8 cellular contexts compared by ENCODE assay signal in the genomic region with DNA sequence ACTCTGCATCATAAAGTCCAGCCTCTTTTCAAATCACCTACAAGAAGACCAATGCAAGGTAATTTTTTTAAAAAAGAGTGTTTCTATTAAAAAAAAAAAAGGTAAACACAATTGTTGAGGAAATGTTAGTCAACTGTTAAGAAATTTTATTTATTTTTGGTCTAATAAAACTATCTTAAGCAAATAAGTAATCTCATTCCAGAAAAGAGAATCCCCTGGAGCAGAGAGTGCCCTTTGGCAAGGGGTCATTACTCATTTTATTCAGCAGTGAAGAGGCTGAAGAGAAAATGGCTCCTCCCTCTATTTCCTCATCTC.
DNase-seq lines count a peak whose midpoint lies in the region; ATAC-seq and TF ChIP-seq lines count a peak whose summit lies in the region.

No MANE protein-coding gene starts in this region.

- H3K9me3 Mint-ChIP-seq in activated naive CD4-positive, alpha-beta T cell treated with anti-CD3 and anti-CD28 coated beads for 36 hours: no peaks in the 10 kb centered on the region

- DNase-seq in activated naive CD4-positive, alpha-beta T cell treated with anti-CD3 and anti-CD28 coated beads for 36 hours: no peak
- DNase-seq in activated naive CD4-positive, alpha-beta T cell treated with Interleukin-2 at 50 U/mL for 16 hours: no peak
- DNase-seq in epithelial cell of proximal tubule (ENCODE audit: low read depth) (peak; percentile 94), thyroid gland (no peak), anterior cingulate cortex (lab: John Stamatoyannopoulos, UW) (no peak), GM10248 (ENCODE audit: extremely low spot score) (no peak)

- H3K4me1 Mint-ChIP-seq in activated naive CD4-positive, alpha-beta T cell treated with anti-CD3 and anti-CD28 coated beads for 36 hours (ENCODE audit: low read depth): peaks cover 21% of the 10 kb centered on the region

- intact Hi-C loops in activated naive CD4-positive, alpha-beta T cell treated with anti-CD3 and anti-CD28 coated beads for 36 hours (cut with micrococcal nuclease): loop anchor here (1.0 kb wide), 14 partner anchors 9 to 305 kb away; a partner anchor contains a TSS
- intact Hi-C loops in thyroid gland (cut with DNase I): no loop called here

- H3K36me3 ChIP-seq in OCI-LY3 (replicated peaks; ENCODE audit: low read depth, low read length): no peaks in the 10 kb centered on the region
- no peaks in the 10 kb centered on the region for H3K36me3 ChIP-seq in thyroid gland

- H3K4me3 Mint-ChIP-seq in activated naive CD4-positive, alpha-beta T cell treated with anti-CD3 and anti-CD28 coated beads for 36 hours: peak overlapping the region; percentile 63

- CTCF ChIA-PET in activated naive CD4-positive, alpha-beta T cell treated with anti-CD3 and anti-CD28 coated beads for 36 hours (lab: Charles Lee): interaction anchor here (0.5 to 3.8 kb wide), 48 partner anchors 8 to 301 kb away, joined by 3 to 65 read pairs (median 4); a partner anchor contains a TSS
- CTCF ChIA-PET in GM10248 (lab: Yijun Ruan, JAX): interaction anchor here (0.6 to 6.1 kb wide), 42 partner anchors 8 to 533 kb away, joined by 3 to 96 read pairs (median 5); a partner anchor contains a TSS

- H3K9ac ChIP-seq in OCI-LY3 (ENCODE audit: low read length): peak overlapping the region; percentile 22; the same call in 1 of the 2 replicates

- H3K9me3 ChIP-seq in OCI-LY3 (ENCODE audit: insufficient read depth, low read length) (peaks cover 5% of the 10 kb centered on the region; the same call in 1 of the 2 replicates), thyroid gland (no peaks in the 10 kb centered on the region)

- no peaks in the 10 kb centered on the region for H3K27me3 Mint-ChIP-seq in activated naive CD4-positive, alpha-beta T cell treated with anti-CD3 and anti-CD28 coated beads for 36 hours (ENCODE audit: low read depth)

- ATAC-seq in HG03108 (IDR thresholded peaks at IDR 0.05; ENCODE audit: unreplicated experiment): no peak

- H3K27ac Mint-ChIP-seq in activated naive CD4-positive, alpha-beta T cell treated with anti-CD3 and anti-CD28 coated beads for 36 hours: peak overlapping the region; percentile 91

- peaks cover 25% of the 10 kb centered on the region for H3K36me3 Mint-ChIP-seq in activated naive CD4-positive, alpha-beta T cell treated with anti-CD3 and anti-CD28 coated beads for 36 hours (ENCODE audit: low read depth)

- H3K4me2 ChIP-seq in OCI-LY3 (ENCODE audit: low read length): peak overlapping the region; percentile 57

- peaks cover 15% of the 10 kb centered on the region for H3K4me1 ChIP-seq in OCI-LY3 (ENCODE audit: low read length)
- peaks cover 0 to 13% of the 10 kb centered on the region in 2 donors for H3K4me1 ChIP-seq in thyroid gland

- H2AFZ ChIP-seq in OCI-LY3 (ENCODE audit: low read depth, low read length): peak overlapping the region; percentile 82; the same call in 1 of the 2 replicates

- POLR2A ChIA-PET in GM10248 (lab: Yijun Ruan, JAX): interaction anchor here (1.1 to 1.5 kb wide), 2 partner anchors 158 to 304 kb away, joined by 4 to 8 read pairs; a partner anchor contains a TSS

- no peaks in the 10 kb centered on the region for H3K27me3 ChIP-seq in OCI-LY3 (ENCODE audit: low read depth, low read length)
- H3K27me3 ChIP-seq in thyroid gland: no peaks in the 10 kb centered on the region

- H4K20me1 ChIP-seq in OCI-LY3 (ENCODE audit: insufficient read depth, low read length): no peaks in the 10 kb centered on the region

- H3K27ac ChIP-seq in OCI-LY3 (ENCODE audit: low read length) (peak overlapping the region; percentile 4; the same call in 1 of the 2 replicates), thyroid gland (peak overlapping the region; percentile 42 to 79 (median 71))

- H3K4me3 ChIP-seq in OCI-LY3 (ENCODE audit: low read length) (peak overlapping the region; percentile 44; the same call in 1 of the 2 replicates), epithelial cell of proximal tubule (ENCODE audit: low read depth, low read length) (no peak overlapping the region), thyroid gland (replicated peaks in 1 of 3) (no peak overlapping the region)

- TF ChIP-seq CTCF in OCI-LY3 (IDR thresholded peaks at IDR 0.05; ENCODE audit: low read depth, low read length): no peak
- no peak for TF ChIP-seq CTCF in epithelial cell of proximal tubule (conservative IDR thresholded peaks at IDR 0.05; ENCODE audit: low read depth, low read length)
- TF ChIP-seq CTCF in thyroid gland (IDR thresholded peaks at IDR 0.05): no peak
- no peak for TF ChIP-seq CTCF in GM10248 (IDR thresholded peaks at IDR 0.05; ENCODE audit: control extremely low read depth, extremely low read depth, low read depth, missing control alignments)

- no peak for TF ChIP-seq POLR2A in thyroid gland (IDR thresholded peaks at IDR 0.05)

- no peaks in the 10 kb centered on the region for H3K79me2 ChIP-seq in OCI-LY3 (ENCODE audit: low read length)
